In the genomic region with DNA sequence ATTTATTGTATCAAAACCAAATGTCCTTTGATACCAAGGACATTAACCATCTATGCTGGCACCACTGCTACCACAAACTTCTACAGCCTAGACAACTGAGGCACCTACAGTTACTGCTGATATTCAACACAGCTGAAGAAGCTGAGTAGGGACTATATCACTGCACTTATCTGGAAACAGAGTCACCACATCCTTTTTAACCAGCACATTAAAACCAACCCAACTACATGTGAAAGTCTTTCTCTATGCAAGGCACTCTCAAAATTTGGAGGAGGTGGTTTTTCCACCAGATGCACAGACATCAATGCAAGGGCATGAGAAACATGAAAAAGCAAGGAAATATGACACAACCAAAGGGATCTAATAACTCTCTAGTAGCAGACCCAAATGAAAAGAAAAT, we compare ENCODE assay signal across 25 cellular contexts.
"Had no signal": no experiment of that assay in that cellular context is flagged by ENCODE, and none has a peak within 500 bp of the region (broad histone marks: within the 10 kb centered on the region; RNA-seq: fewer than 3 reads in every experiment).

No MANE protein-coding gene starts in this region.

- DNase-seq: colonic mucosa; cortex of kidney; dermis blood vessel endothelial cell; dorsolateral prefrontal cortex; effector CD4-positive, alpha-beta T cell; effector CD8-positive, alpha-beta T cell; effector memory CD4-positive, alpha-beta T cell; effector memory CD8-positive, alpha-beta T cell; endodermal cell; erythroblast; esophagus squamous epithelium; foreskin fibroblast; foreskin keratinocyte; foreskin melanocyte; gastrocnemius medialis; glutamatergic neuron; head of caudate nucleus; heart left ventricle; heart right ventricle had no signal

- H3K36me3 ChIP-seq: colonic mucosa, esophagus muscularis mucosa, esophagus squamous epithelium, gastrocnemius medialis, gastroesophageal sphincter, heart left ventricle, heart right ventricle had no signal

- H3K9me3 ChIP-seq: colonic mucosa, gastrocnemius medialis had no signal

- H3K4me1 Mint-ChIP-seq: endodermal cell had no signal

- ATAC-seq: effector memory CD8-positive, alpha-beta T cell; esophagus mucosa; foreskin keratinocyte; gastrocnemius medialis; gastroesophageal sphincter; heart left ventricle; heart right ventricle had no signal

- H3K4me1 ChIP-seq: colonic mucosa, esophagus muscularis mucosa, esophagus squamous epithelium, foreskin keratinocyte, gastrocnemius medialis, gastroesophageal sphincter, heart left ventricle, heart right ventricle had no signal

- H3K4me3 ChIP-seq: colonic mucosa, coronary artery, dorsolateral prefrontal cortex, esophagus muscularis mucosa, esophagus squamous epithelium, gastrocnemius medialis, gastroesophageal sphincter, heart left ventricle, heart right ventricle had no signal

- H3K27me3 ChIP-seq: colonic mucosa, dorsolateral prefrontal cortex, foreskin keratinocyte, gastrocnemius medialis had no signal

- H3K4me3 Mint-ChIP-seq: dendritic cell treated with granulocyte-macrophage colony-stimulating factor and Interleukin-4, amounts not matched to agents 40 ng/mL and 50 ng/mL, for 4 days; effector memory CD8-positive, alpha-beta T cell; endodermal cell had no signal

- H3K27ac ChIP-seq: colonic mucosa, coronary artery, dorsolateral prefrontal cortex, epithelial cell of prostate, esophagus muscularis mucosa, esophagus squamous epithelium, foreskin keratinocyte, gastrocnemius medialis, gastroesophageal sphincter, heart left ventricle, heart right ventricle had no signal

- H3K27ac Mint-ChIP-seq: dendritic cell treated with granulocyte-macrophage colony-stimulating factor and Interleukin-4, amounts not matched to agents 40 ng/mL and 50 ng/mL, for 4 days; effector memory CD8-positive, alpha-beta T cell; endodermal cell had no signal
